ENCODE assay signal across 11 cellular contexts in the genomic region with DNA sequence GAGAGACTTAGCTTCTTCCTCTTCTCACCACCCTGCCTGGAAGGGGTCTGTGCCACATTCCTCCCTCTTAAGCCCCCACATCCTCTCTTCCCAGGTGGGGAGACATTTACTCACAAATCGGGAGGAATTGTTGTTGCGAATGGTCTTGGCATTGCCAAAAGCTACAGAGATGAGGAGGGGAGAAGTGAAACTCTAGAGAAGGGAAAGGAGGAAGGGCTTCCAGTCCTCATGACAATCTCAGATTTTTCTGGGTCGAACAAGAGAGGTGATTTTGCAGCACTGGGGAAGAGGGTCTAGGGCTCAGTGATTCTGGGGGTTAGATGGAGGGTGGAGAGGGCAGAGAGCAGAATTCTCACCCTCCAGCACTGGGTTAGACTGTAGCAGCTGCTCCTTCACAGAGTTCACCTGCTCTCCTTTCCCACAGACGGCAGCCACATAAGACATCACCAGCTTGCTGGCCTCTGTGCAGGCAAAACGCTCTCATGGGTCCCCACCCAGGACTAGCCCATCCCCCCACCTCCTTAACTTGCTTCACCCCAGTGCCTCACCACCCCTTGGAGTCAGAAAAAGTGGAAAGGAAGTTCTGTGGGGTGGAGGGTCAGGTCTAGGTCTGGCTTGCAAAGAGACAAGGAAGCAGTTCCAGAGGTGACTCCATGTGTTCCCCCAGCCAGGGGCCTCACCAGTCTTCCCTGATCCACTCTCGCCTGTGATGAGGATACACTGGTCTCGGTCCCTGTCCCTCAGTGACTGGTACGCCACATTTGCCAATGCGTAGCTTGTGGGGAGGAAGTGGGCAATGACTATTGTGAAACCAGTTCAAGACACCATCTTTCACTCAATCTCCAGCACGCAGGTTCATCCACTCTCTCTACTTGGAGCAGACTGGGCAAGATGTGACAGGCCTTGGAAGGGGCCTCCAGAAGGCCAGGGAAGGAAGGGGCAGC. TPM values are rescaled to one million over a fixed set of nuclear protein-coding genes. Genes with fewer than 3 reads are reported as not detected.
DNase-seq lines count a peak whose midpoint lies in the region; ATAC-seq and TF ChIP-seq lines count a peak whose summit lies in the region.
"Had no signal": no experiment of that assay in that cellular context is flagged by ENCODE, and none has a peak within 500 bp of the region (broad histone marks: within the 10 kb centered on the region; RNA-seq: fewer than 3 reads in every experiment).

No MANE protein-coding gene starts in this region.

- H3K9ac ChIP-seq in duodenal mucosa (ENCODE audit: low read depth in 1 of 2, low read length in 2 of 2) (peak overlapping the region; percentile 3 to 74), neuronal stem cell (ENCODE audit: low read depth, low read length, poor library complexity) (no peak overlapping the region)

- TF ChIP-seq CTCF in brain microvascular endothelial cell (IDR thresholded peaks at IDR 0.05; ENCODE audit: low read depth, low read length, missing control alignments), result no peak

- H4K91ac ChIP-seq in neuronal stem cell (ENCODE audit: low read depth, low read length, poor library complexity), result no peak overlapping the region

- no CpG with 5 or more reads among the region's 10 CpGs for WGBS in neuronal stem cell (ENCODE audit: extremely low coverage in 2 of 2, insufficient read length in 2 of 2, insufficient replicate concordance in 1 of 2), 2 donors

- no peak overlapping the region for H2BK12ac ChIP-seq in neuronal stem cell (ENCODE audit: low read length)

- no peaks in the 10 kb centered on the region for H3K9me3 Mint-ChIP-seq in activated CD4-positive, alpha-beta T cell treated with anti-CD3 and anti-CD28 coated beads, Interleukin-2, amount 10 ng/mL, durations not matched to agents 24 days and 14 days
- no peaks in the 10 kb centered on the region for H3K9me3 Mint-ChIP-seq in stimulated activated effector memory CD8-positive, alpha-beta T cell treated with anti-CD3 and anti-CD28 coated beads, Interleukin-12 subunit alpha, Interleukin-12 subunit beta, amount 100 ng/mL, for 72 hours

- no peaks in the 10 kb centered on the region for H3K27me3 Mint-ChIP-seq in activated CD4-positive, alpha-beta T cell treated with anti-CD3 and anti-CD28 coated beads, Interleukin-2, amount 10 ng/mL, durations not matched to agents 24 days and 14 days
- H3K27me3 Mint-ChIP-seq in T-helper 17 cell, result peaks cover 24% of the 10 kb centered on the region

- H2BK5ac ChIP-seq in neuronal stem cell (ENCODE audit: low read length), result no peak overlapping the region

- peak overlapping the region; percentile 87 for H3K27ac Mint-ChIP-seq in activated CD4-positive, alpha-beta T cell treated with anti-CD3 and anti-CD28 coated beads, Interleukin-2, amount 10 ng/mL, durations not matched to agents 24 days and 14 days
- H3K27ac Mint-ChIP-seq in T-helper 17 cell, result peak overlapping the region; percentile 0
- H3K27ac Mint-ChIP-seq in stimulated activated effector memory CD8-positive, alpha-beta T cell treated with anti-CD3 and anti-CD28 coated beads, Interleukin-12 subunit alpha, Interleukin-12 subunit beta, amount 100 ng/mL, for 72 hours, result peak overlapping the region; percentile 91

- H3K4ac ChIP-seq in neuronal stem cell (ENCODE audit: low read length), result no peak overlapping the region

- H3K4me1 Mint-ChIP-seq in activated CD4-positive, alpha-beta T cell treated with anti-CD3 and anti-CD28 coated beads, Interleukin-2, amount 10 ng/mL, durations not matched to agents 24 days and 14 days, result peaks cover 34% of the 10 kb centered on the region
- H3K4me1 Mint-ChIP-seq in T-helper 17 cell, result peaks cover 18% of the 10 kb centered on the region
- H3K4me1 Mint-ChIP-seq in stimulated activated effector memory CD8-positive, alpha-beta T cell treated with anti-CD3 and anti-CD28 coated beads, Interleukin-12 subunit alpha, Interleukin-12 subunit beta, amount 100 ng/mL, for 72 hours, result peaks cover 57% of the 10 kb centered on the region

- H3K18ac ChIP-seq in neuronal stem cell (ENCODE audit: low read length), result no peak overlapping the region

- no peak overlapping the region for H4K8ac ChIP-seq in neuronal stem cell (ENCODE audit: low read depth, low read length)

- DNase-seq in activated CD4-positive, alpha-beta T cell treated with anti-CD3 and anti-CD28 coated beads, Interleukin-2, amount 10 ng/mL, durations not matched to agents 24 days and 14 days, result peak; percentile 85
- no peak for DNase-seq in activated CD4-positive, alpha-beta T cell treated with anti-CD3 and anti-CD28 coated beads for 1 hour
- no peak for DNase-seq in T-helper 17 cell
- peak; percentile 49 to 81 for DNase-seq in stimulated activated effector memory CD8-positive, alpha-beta T cell treated with anti-CD3 and anti-CD28 coated beads, Interleukin-12 subunit alpha, Interleukin-12 subunit beta, amount 100 ng/mL, for 72 hours (ENCODE audit: low spot score in 2 of 2)
- no peak for DNase-seq in DMS153 treated with DMSO at 0.1 percent for 48 hours (lab: John Stamatoyannopoulos, UW; ENCODE audit: unreplicated experiment)
- DNase-seq in neuronal stem cell (ENCODE audit: low spot score), result no peak
- no peak for DNase-seq in brain microvascular endothelial cell

- no peak overlapping the region for H3K14ac ChIP-seq in neuronal stem cell (ENCODE audit: low read length)

- no peaks in the 10 kb centered on the region for H3K36me3 Mint-ChIP-seq in activated CD4-positive, alpha-beta T cell treated with anti-CD3 and anti-CD28 coated beads, Interleukin-2, amount 10 ng/mL, durations not matched to agents 24 days and 14 days (ENCODE audit: low read depth)
- peaks cover 2% of the 10 kb centered on the region for H3K36me3 Mint-ChIP-seq in T-helper 17 cell (ENCODE audit: low read depth)
- H3K36me3 Mint-ChIP-seq in stimulated activated effector memory CD8-positive, alpha-beta T cell treated with anti-CD3 and anti-CD28 coated beads, Interleukin-12 subunit alpha, Interleukin-12 subunit beta, amount 100 ng/mL, for 72 hours, result no peaks in the 10 kb centered on the region

- H2BK120ac ChIP-seq in neuronal stem cell (ENCODE audit: low read depth, low read length), result no peak overlapping the region

- no peak overlapping the region for H2AFZ ChIP-seq in neuronal stem cell (ENCODE audit: low read length)

- no peak overlapping the region for H2BK15ac ChIP-seq in neuronal stem cell (ENCODE audit: low read length)

- peaks cover 23 to 49% of the 10 kb centered on the region in 2 donors for H3K36me3 ChIP-seq in duodenal mucosa (ENCODE audit: control insufficient read depth in 1 of 2, insufficient read depth in 2 of 2, low read length in 2 of 2)
- H3K36me3 ChIP-seq in neuronal stem cell (replicated peaks in 1 of 2; ENCODE audit: control insufficient read depth in 2 of 2, insufficient read depth in 2 of 2, low read length in 2 of 2), result no peaks in the 10 kb centered on the region
- no peaks in the 10 kb centered on the region for H3K36me3 ChIP-seq in brain microvascular endothelial cell (replicated peaks)

- peak; percentile 53 for ATAC-seq in T-helper 17 cell
- ATAC-seq in stimulated activated effector memory CD8-positive, alpha-beta T cell treated with anti-CD3 and anti-CD28 coated beads, Interleukin-12 subunit alpha, Interleukin-12 subunit beta, amount 100 ng/mL, for 72 hours, result peak; percentile 96
- ATAC-seq: A549, body of pancreas had no signal

- H3K27me3 ChIP-seq in duodenal mucosa (ENCODE audit: control insufficient read depth in 1 of 2, insufficient read depth in 2 of 2, low read length in 2 of 2) (no peaks in the 10 kb centered on the region), neuronal stem cell (ENCODE audit: control insufficient read depth in 3 of 3, insufficient read depth in 3 of 3, low read depth in 1 of 3, low read length in 3 of 3) (peaks cover 0 to 39% (median 0%) of the 10 kb centered on the region in 3 experiments), brain microvascular endothelial cell (replicated peaks) (no peaks in the 10 kb centered on the region)
- H3K27me3 ChIP-seq: body of pancreas had no signal

- H3K4me1 ChIP-seq in duodenal mucosa (ENCODE audit: control insufficient read depth in 1 of 2, insufficient read depth in 2 of 2, low read length in 2 of 2), result peaks cover 24 to 35% of the 10 kb centered on the region in 2 donors
- H3K4me1 ChIP-seq in neuronal stem cell (ENCODE audit: control insufficient read depth in 2 of 2, insufficient read depth in 1 of 2, low read depth in 1 of 2, low read length in 2 of 2), result peaks cover 0 to 2% of the 10 kb centered on the region in 2 donors
- H3K4me1 ChIP-seq: body of pancreas had no signal

- H3K23ac ChIP-seq in neuronal stem cell (ENCODE audit: low read depth, low read length, poor library complexity), result no peak overlapping the region

- H3K4me3 Mint-ChIP-seq in activated CD4-positive, alpha-beta T cell treated with anti-CD3 and anti-CD28 coated beads, Interleukin-2, amount 10 ng/mL, durations not matched to agents 24 days and 14 days, result peak overlapping the region; percentile 65
- peak overlapping the region; percentile 2 for H3K4me3 Mint-ChIP-seq in T-helper 17 cell
- H3K4me3 Mint-ChIP-seq in stimulated activated effector memory CD8-positive, alpha-beta T cell treated with anti-CD3 and anti-CD28 coated beads, Interleukin-12 subunit alpha, Interleukin-12 subunit beta, amount 100 ng/mL, for 72 hours, result peak overlapping the region; percentile 57

- peak overlapping the region; percentile 88 to 93 for H3K4me3 ChIP-seq in duodenal mucosa (ENCODE audit: low read depth in 1 of 2, low read length in 2 of 2)
- H3K4me3 ChIP-seq in neuronal stem cell (ENCODE audit: low read length in 2 of 2), result no peak overlapping the region
- H3K4me3 ChIP-seq in brain microvascular endothelial cell (ENCODE audit: low read depth, low read length), result no peak overlapping the region
- H3K4me3 ChIP-seq: A549, body of pancreas had no signal

- H3K4me2 ChIP-seq in neuronal stem cell (ENCODE audit: insufficient read depth, low read length, poor library complexity, severe bottlenecking), result no peak overlapping the region
- H3K4me2 ChIP-seq: A549 had no signal

- no peaks in the 10 kb centered on the region for H3K79me1 ChIP-seq in neuronal stem cell (ENCODE audit: low read depth, low read length)

- no peak overlapping the region for H3K27ac ChIP-seq in duodenal mucosa (ENCODE audit: low read depth, low read length)
- no peak overlapping the region for H3K27ac ChIP-seq in neuronal stem cell (replicated peaks; ENCODE audit: low read length)
- no peak overlapping the region for H3K27ac ChIP-seq in brain microvascular endothelial cell
- H3K27ac ChIP-seq: A549 had no signal

- no peak overlapping the region for H2AK5ac ChIP-seq in neuronal stem cell (ENCODE audit: low read depth, low read length)

- H3K9me3 ChIP-seq in T-helper 17 cell (ENCODE audit: control insufficient read depth, low read length, poor library complexity, severe bottlenecking) (no peaks in the 10 kb centered on the region), duodenal mucosa (ENCODE audit: control insufficient read depth in 1 of 2, low read length in 2 of 2) (no peaks in the 10 kb centered on the region), neuronal stem cell (replicated peaks in 1 of 2; ENCODE audit: control insufficient read depth in 2 of 2, insufficient read depth in 1 of 2, low read depth in 1 of 2, low read length in 2 of 2) (no peaks in the 10 kb centered on the region)
- H3K9me3 ChIP-seq: A549, body of pancreas had no signal

- in situ Hi-C loops in brain microvascular endothelial cell (cut with HindIII; ENCODE audit: low pct_ligation_motif_present, low sequenced_read_pairs), result no loop called here

- intact Hi-C loops in activated CD4-positive, alpha-beta T cell treated with anti-CD3 and anti-CD28 coated beads, Interleukin-2, amount 10 ng/mL, durations not matched to agents 24 days and 14 days (cut with micrococcal nuclease), result loop anchor here (2.0 to 5.0 kb wide), 2 partner anchors 16 to 35 kb away; no protein-coding TSS in a partner anchor

RNA-seq across cellular contexts. Expression of gene MYO1A, which starts 2.7 kb away (rescaled TPM):
- total RNA-seq in activated CD4-positive, alpha-beta T cell treated with anti-CD3 and anti-CD28 coated beads, Interleukin-2, amount 10 ng/mL, durations not matched to agents 24 days and 14 days, result 1.7 TPM in 2 replicates
- under 1 TPM in 1 of 2 donors, not detected in 1; 0.70 TPM for total RNA-seq in T-helper 17 cell
- polyA plus RNA-seq in neuronal stem cell (2013, experiment 1 of 2), result 0.04 TPM
- polyA plus RNA-seq in neuronal stem cell (2013, experiment 2 of 2), result 0.01 TPM
- total RNA-seq: osteocyte had no signal

RNA-seq across cellular contexts. Expression of gene TAC3, which starts 30.9 kb away (rescaled TPM):
- 0.57 TPM in 1 of 2 replicates, not detected in the other for total RNA-seq in activated CD4-positive, alpha-beta T cell treated with anti-CD3 and anti-CD28 coated beads, Interleukin-2, amount 10 ng/mL, durations not matched to agents 24 days and 14 days
- not detected for total RNA-seq in T-helper 17 cell
- polyA plus RNA-seq in neuronal stem cell (2013, experiment 1 of 2), result 16.3 TPM
- 16.4 TPM for polyA plus RNA-seq in neuronal stem cell (2013, experiment 2 of 2)
- total RNA-seq: body of pancreas, osteocyte had no signal

RNA-seq across cellular contexts. Expression of gene NEMP1, which starts 31.4 kb away (rescaled TPM):
- total RNA-seq in activated CD4-positive, alpha-beta T cell treated with anti-CD3 and anti-CD28 coated beads, Interleukin-2, amount 10 ng/mL, durations not matched to agents 24 days and 14 days, result 77.0 and 80.6 TPM in 2 replicates
- 10 to 100 TPM; 12.2 to 14.1 TPM for total RNA-seq in T-helper 17 cell
- 31.6 TPM for polyA plus RNA-seq in neuronal stem cell (2013, experiment 1 of 2)
- polyA plus RNA-seq in neuronal stem cell (2013, experiment 2 of 2), result 33.0 TPM

RNA-seq across cellular contexts. Expression of gene ZBTB39, which starts 40.9 kb away (rescaled TPM):
- total RNA-seq in activated CD4-positive, alpha-beta T cell treated with anti-CD3 and anti-CD28 coated beads, Interleukin-2, amount 10 ng/mL, durations not matched to agents 24 days and 14 days, result 11.0 TPM in 2 replicates
- 10 to 100 TPM in 1 of 2 donors, 1 to 10 TPM in 1; 7.0 to 10.8 TPM for total RNA-seq in T-helper 17 cell
- 14.6 TPM for polyA plus RNA-seq in neuronal stem cell (2013, experiment 1 of 2)
- 15.1 TPM for polyA plus RNA-seq in neuronal stem cell (2013, experiment 2 of 2)

RNA-seq across cellular contexts. Expression of gene NAB2, which starts 41.7 kb away (rescaled TPM):
- 70.5 and 76.7 TPM in 2 replicates for total RNA-seq in activated CD4-positive, alpha-beta T cell treated with anti-CD3 and anti-CD28 coated beads, Interleukin-2, amount 10 ng/mL, durations not matched to agents 24 days and 14 days
- 1 to 10 TPM; 4.0 to 5.0 TPM for total RNA-seq in T-helper 17 cell
- 51.0 TPM for polyA plus RNA-seq in neuronal stem cell (2013, experiment 1 of 2)
- 47.9 TPM for polyA plus RNA-seq in neuronal stem cell (2013, experiment 2 of 2)

Comparison
In these comparisons a context has a peak if more than half of its experiments do, and no peak if none do; other contexts are left out.
1. DNase-seq: peak in activated CD4-positive, alpha-beta T cell treated with anti-CD3 and anti-CD28 coated beads, Interleukin-2, amount 10 ng/mL, durations not matched to agents 24 days and 14 days (single experiment) and stimulated activated effector memory CD8-positive, alpha-beta T cell treated with anti-CD3 and anti-CD28 coated beads, Interleukin-12 subunit alpha, Interleukin-12 subunit beta, amount 100 ng/mL, for 72 hours (2 of 2); none in activated CD4-positive, alpha-beta T cell treated with anti-CD3 and anti-CD28 coated beads for 1 hour (single experiment), T-helper 17 cell (0 of 3), DMS153 treated with DMSO at 0.1 percent for 48 hours (single experiment), neuronal stem cell (single experiment) and brain microvascular endothelial cell (single experiment).
2. H3K27ac Mint-ChIP-seq: peak in every context shown above with its lines; median percentile 91 in stimulated activated effector memory CD8-positive, alpha-beta T cell treated with anti-CD3 and anti-CD28 coated beads, Interleukin-12 subunit alpha, Interleukin-12 subunit beta, amount 100 ng/mL, for 72 hours; 87 in activated CD4-positive, alpha-beta T cell treated with anti-CD3 and anti-CD28 coated beads, Interleukin-2, amount 10 ng/mL, durations not matched to agents 24 days and 14 days; 0 in T-helper 17 cell.
3. H3K4me3 Mint-ChIP-seq: peak in every context shown above with its lines; median percentile 65 in activated CD4-positive, alpha-beta T cell treated with anti-CD3 and anti-CD28 coated beads, Interleukin-2, amount 10 ng/mL, durations not matched to agents 24 days and 14 days; 57 in stimulated activated effector memory CD8-positive, alpha-beta T cell treated with anti-CD3 and anti-CD28 coated beads, Interleukin-12 subunit alpha, Interleukin-12 subunit beta, amount 100 ng/mL, for 72 hours; 2 in T-helper 17 cell.
4. H3K4me3 ChIP-seq: peak in duodenal mucosa (2 of 2); none in neuronal stem cell (0 of 2) and brain microvascular endothelial cell (single experiment).